In genomic region chr22:29780781-29781676, GRCh38 we compare ENCODE assay signal across 9 cellular contexts. TPM values are rescaled to one million over a fixed set of nuclear protein-coding genes. Genes with fewer than 3 reads are reported as not detected.
DNase-seq lines count a peak whose midpoint lies in the region; ATAC-seq and TF ChIP-seq lines count a peak whose summit lies in the region.
"Had no signal": no experiment of that assay in that cellular context is flagged by ENCODE, and none has a peak within 500 bp of the region (broad histone marks: within the 10 kb centered on the region; RNA-seq: fewer than 3 reads in every experiment).

No MANE protein-coding gene starts in this region.

- DNase-seq in AG20443 (ENCODE audit: low spot score): peak; percentile 92
- DNase-seq in SK-N-SH: peak; percentile 26
- peak; percentile 52 to 96 for DNase-seq in fibroblast of lung (ENCODE audit: low read depth in 2 of 2)
- DNase-seq in occipital lobe (lab: John Stamatoyannopoulos, UW): peak; percentile 61
- no peak for DNase-seq in medulla oblongata (ENCODE audit: extremely low spot score)
- DNase-seq in NCI-H2029 treated with DMSO at 0.1 percent for 48 hours (lab: John Stamatoyannopoulos, UW): no peak

- H4K20me1 ChIP-seq in SK-N-SH (ENCODE audit: insufficient read depth) (no peaks in the 10 kb centered on the region), fibroblast of lung (ENCODE audit: control insufficient read depth, extremely low read depth, insufficient read depth, low read length) (no peaks in the 10 kb centered on the region)

- H3K27me3 ChIP-seq in SK-N-SH (ENCODE audit: insufficient read depth) (no peaks in the 10 kb centered on the region), fibroblast of lung (ENCODE audit: control insufficient read depth, insufficient read depth, low read length) (no peaks in the 10 kb centered on the region)

- peaks cover 14% of the 10 kb centered on the region for H3F3A ChIP-seq in SK-N-SH (replicated peaks; ENCODE audit: insufficient read depth)

- H3K9me3 ChIP-seq in SK-N-SH: no peaks in the 10 kb centered on the region
- H3K9me3 ChIP-seq in fibroblast of lung (ENCODE audit: control insufficient read depth, insufficient read depth, low read depth, low read length): no peaks in the 10 kb centered on the region

- peak overlapping the region; percentile 69 for H3K9ac ChIP-seq in SK-N-SH
- peak overlapping the region; percentile 60 for H3K9ac ChIP-seq in fibroblast of lung (ENCODE audit: insufficient read depth, low read length)

- H3K4me2 ChIP-seq in SK-N-SH (peak overlapping the region; percentile 49), fibroblast of lung (ENCODE audit: extremely low read depth, insufficient read depth, low read length) (peak overlapping the region; percentile 78)

- no peak for ATAC-seq in GM21515 (IDR thresholded peaks at IDR 0.05; ENCODE audit: unreplicated experiment)
- no peak for ATAC-seq in HG03045 (IDR thresholded peaks at IDR 0.05; ENCODE audit: unreplicated experiment)
- ATAC-seq: naive thymus-derived CD8-positive, alpha-beta T cell had no signal

- H3K9me2 ChIP-seq in SK-N-SH: no peaks in the 10 kb centered on the region

- TF ChIP-seq CTCF in SK-N-SH (IDR thresholded peaks at IDR 0.05): no peak
- TF ChIP-seq CTCF in fibroblast of lung (conservative IDR thresholded peaks at IDR 0.05 in 1 of 2, IDR thresholded peaks at IDR 0.05 in 1 of 2; ENCODE audit: low read depth in 1 of 2, low read length in 2 of 2): no peak

- H3K4me1 ChIP-seq in SK-N-SH (ENCODE audit: control insufficient read depth in 1 of 2, insufficient read depth in 2 of 2, low read depth in 1 of 2, low read length in 1 of 2): peaks cover 9 to 29% of the 10 kb centered on the region in 2 experiments; a peak in 3 of 4 replicates
- peaks cover 37% of the 10 kb centered on the region for H3K4me1 ChIP-seq in fibroblast of lung (ENCODE audit: control insufficient read depth, extremely low read depth, insufficient read depth, low read length)

- H3K79me2 ChIP-seq in SK-N-SH (ENCODE audit: insufficient read depth) (no peaks in the 10 kb centered on the region), fibroblast of lung (ENCODE audit: control insufficient read depth, insufficient read depth, low read length) (no peaks in the 10 kb centered on the region)

- no peaks in the 10 kb centered on the region for H3K36me3 ChIP-seq in SK-N-SH (replicated peaks in 1 of 2; ENCODE audit: control insufficient read depth in 1 of 2, insufficient read depth in 2 of 2, low read length in 1 of 2)
- no peaks in the 10 kb centered on the region for H3K36me3 ChIP-seq in fibroblast of lung (ENCODE audit: control insufficient read depth, insufficient read depth, low read length)

- CTCF ChIA-PET in SK-N-SH (lab: Yijun Ruan, JAX): interaction anchor here (0.7 to 2.1 kb wide), 5 partner anchors 57 to 224 kb away, joined by 3 to 6 read pairs (median 5); no protein-coding TSS in a partner anchor

- peak overlapping the region; percentile 58 to 90 for H3K27ac ChIP-seq in SK-N-SH (ENCODE audit: low read depth in 2 of 2, low read length in 1 of 2)
- peak overlapping the region; percentile 97 for H3K27ac ChIP-seq in fibroblast of lung (ENCODE audit: insufficient read depth, low read length)

- peak overlapping the region; percentile 15; the same call in 1 of the 2 replicates for H2AFZ ChIP-seq in SK-N-SH (ENCODE audit: low read depth)
- peak overlapping the region; percentile 82 for H2AFZ ChIP-seq in fibroblast of lung (ENCODE audit: low read length)

- WGBS in SK-N-SH (ENCODE audit: low lambda C conversion rate): 20% methylated on average over 8 of the region's 8 CpGs

- no peak for TF ChIP-seq RAD21 in SK-N-SH (IDR thresholded peaks at IDR 0.05; ENCODE audit: low read length)

- POLR2A ChIA-PET in SK-N-SH (lab: Yijun Ruan, JAX): interaction anchor here (1.1 kb wide), 1 partner anchor 14 kb away, joined by 3 read pairs; the partner anchor contains the start of genes UQCR10 and ZMAT5

- TF ChIP-seq EP300 in SK-N-SH (IDR thresholded peaks at IDR 0.05; ENCODE audit: borderline replicate concordance in 1 of 2, low read depth in 1 of 2, low read length in 1 of 2): 0 out of 4 replicates have a peak, but pooled peaks of 1 of the 2 experiments have one; percentile 41

- H3K4me3 ChIP-seq in SK-N-SH (ENCODE audit: low read depth in 2 of 2, low read length in 1 of 2): no peak overlapping the region
- no peak overlapping the region for H3K4me3 ChIP-seq in fibroblast of lung (replicated peaks in 1 of 4; ENCODE audit: control extremely low read depth in 1 of 4, insufficient read depth in 1 of 4, low read depth in 3 of 4, low read length in 4 of 4)

TF ChIP-seq in SK-N-SH, 30 proteins besides CTCF, POLR2A, EP300 and RAD21 (continues in another document):
- TF ChIP-seq POLR2AphosphoS5 (IDR thresholded peaks at IDR 0.05; ENCODE audit: low read depth, low read length) (peak; percentile 67), REST (IDR thresholded peaks at IDR 0.05; ENCODE audit: low read depth, low read length) (no peak), JUND (IDR thresholded peaks at IDR 0.05) (peak; percentile 81), TEAD4 (IDR thresholded peaks at IDR 0.05; ENCODE audit: borderline replicate concordance, insufficient read depth) (0 out of 2 replicates have a peak, but pooled peaks have one; percentile 51), GATA2 (CRISPR knock-in tag; IDR thresholded peaks at IDR 0.05) (no peak), TAF1 (IDR thresholded peaks at IDR 0.05; ENCODE audit: borderline replicate concordance, low read depth, low read length) (no peak), USF2 (IDR thresholded peaks at IDR 0.05; ENCODE audit: borderline replicate concordance, low read depth, low read length) (no peak), SIN3A (IDR thresholded peaks at IDR 0.05; ENCODE audit: borderline replicate concordance, low read depth, low read length) (peak; percentile 52; the same call in 1 of the 2 replicates), PBX3 (IDR thresholded peaks at IDR 0.05) (peak; percentile 63)

RNA-seq across cellular contexts. Expression of gene UQCR10, which starts 13.9 kb away (rescaled TPM):
- polyA plus RNA-seq in SK-N-SH (2012; rRNA removed): 229 and 248 TPM in 2 replicates
- polyA plus RNA-seq in SK-N-SH (2012; cell fraction: cytosol; rRNA removed): 183 and 224 TPM in 2 replicates
- polyA plus RNA-seq in SK-N-SH (2012; cell fraction: nucleus; rRNA removed): 70.0 and 99.9 TPM in 2 replicates
- total RNA-seq in fibroblast of lung: 80.4 and 117 TPM in 2 replicates
- polyA plus RNA-seq in fibroblast of lung: 112 and 134 TPM in 2 replicates
- 195 and 245 TPM in 2 replicates for polyA plus RNA-seq in fibroblast of lung (2012)
- 75.9 and 99.8 TPM in 2 replicates for polyA minus RNA-seq in fibroblast of lung (ENCODE audit: low replicate concordance)
- 35.7 TPM for total RNA-seq in occipital lobe

RNA-seq across cellular contexts. Expression of gene ZMAT5, which starts 14.2 kb away (rescaled TPM):
- 33.5 and 35.0 TPM in 2 replicates for polyA plus RNA-seq in SK-N-SH (2012; rRNA removed)
- 15.9 and 25.0 TPM in 2 replicates for polyA plus RNA-seq in SK-N-SH (2012; cell fraction: cytosol; rRNA removed)
- polyA plus RNA-seq in SK-N-SH (2012; cell fraction: nucleus; rRNA removed): 16.8 and 18.9 TPM in 2 replicates
- 18.7 and 21.6 TPM in 2 replicates for total RNA-seq in fibroblast of lung
- polyA plus RNA-seq in fibroblast of lung: 13.4 and 21.0 TPM in 2 replicates
- polyA plus RNA-seq in fibroblast of lung (2012): 24.0 and 32.0 TPM in 2 replicates
- polyA minus RNA-seq in fibroblast of lung (ENCODE audit: low replicate concordance): 12.8 and 17.9 TPM in 2 replicates
- total RNA-seq in occipital lobe: 10.3 TPM

RNA-seq across cellular contexts. Expression of gene ASCC2, which starts 57.0 kb away (rescaled TPM):
- 78.6 and 82.0 TPM in 2 replicates for polyA plus RNA-seq in SK-N-SH (2012; rRNA removed)
- 42.9 and 56.0 TPM in 2 replicates for polyA plus RNA-seq in SK-N-SH (2012; cell fraction: cytosol; rRNA removed)
- 129 and 131 TPM in 2 replicates for polyA plus RNA-seq in SK-N-SH (2012; cell fraction: nucleus; rRNA removed)
- 19.8 and 23.8 TPM in 2 replicates for total RNA-seq in fibroblast of lung
- 30.5 and 41.2 TPM in 2 replicates for polyA plus RNA-seq in fibroblast of lung
- polyA plus RNA-seq in fibroblast of lung (2012): 46.2 and 50.9 TPM in 2 replicates
- polyA minus RNA-seq in fibroblast of lung (ENCODE audit: low replicate concordance): 92.2 and 187 TPM in 2 replicates
- 12.9 TPM for total RNA-seq in occipital lobe

Comparison
In these comparisons a context has a peak if more than half of its experiments do, and no peak if none do; other contexts are left out.
1. DNase-seq: peak in AG20443 (single experiment), SK-N-SH (single experiment), fibroblast of lung (2 of 2) and occipital lobe (single experiment); none in medulla oblongata (single experiment) and NCI-H2029 treated with DMSO at 0.1 percent for 48 hours (single experiment).